18 cellular contexts compared by ENCODE assay signal in the genomic region with DNA sequence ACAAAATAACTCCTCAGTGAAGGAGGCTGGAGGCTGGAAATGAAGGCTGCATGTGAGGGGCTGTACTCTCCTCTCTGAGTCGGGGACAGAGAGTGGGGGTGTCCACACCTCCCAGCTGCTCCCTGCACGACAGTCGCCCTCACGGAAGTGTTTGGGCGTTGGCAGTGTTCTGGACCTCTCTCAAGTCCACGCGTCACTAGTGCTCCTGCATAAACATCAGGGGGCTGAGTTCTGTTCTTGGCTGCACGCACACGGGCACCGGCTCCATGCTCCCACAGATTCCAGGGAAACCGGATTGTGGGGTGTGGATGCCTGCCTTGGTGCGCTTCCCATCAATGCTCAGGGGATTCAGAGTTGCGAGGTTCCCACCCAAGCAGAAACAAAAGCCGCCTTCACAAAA. TPM values are rescaled to one million over a fixed set of nuclear protein-coding genes. Genes with fewer than 3 reads are reported as not detected.
"Had no signal": no experiment of that assay in that cellular context is flagged by ENCODE, and none has a peak within 500 bp of the region (broad histone marks: within the 10 kb centered on the region; RNA-seq: fewer than 3 reads in every experiment).

No MANE protein-coding gene starts in this region.

- H3K36me3 ChIP-seq: esophagus muscularis mucosa, gastrocnemius medialis, heart right ventricle, left lung had no signal

- H3K4me1 ChIP-seq: esophagus muscularis mucosa, gastrocnemius medialis, heart right ventricle, left lung, parathyroid adenoma, psoas muscle had no signal

- H3K9me3 ChIP-seq: esophagus muscularis mucosa, gastrocnemius medialis, heart right ventricle, left lung, psoas muscle had no signal

- DNase-seq: effector CD4-positive, alpha-beta T cell; gastrocnemius medialis; heart right ventricle; islet precursor cell; left lung; mesenchymal stem cell; naive B cell; psoas muscle; retina; stimulated activated CD4-positive, alpha-beta T cell treated with anti-CD3 and anti-CD28 coated beads, Interleukin-2, amount 100 ng/mL, for 48 hours; stimulated activated naive CD4-positive, alpha-beta T cell treated with Interleukin-2 at 50 U/mL for 16 hours; trophoblast cell had no signal

- H3K27ac ChIP-seq: coronary artery, epithelial cell of prostate, esophagus muscularis mucosa, gastrocnemius medialis, heart right ventricle, left lung, parathyroid adenoma, psoas muscle had no signal

- ATAC-seq: gastrocnemius medialis, left lung, psoas muscle had no signal

- H3K4me3 ChIP-seq: coronary artery, esophagus muscularis mucosa, gastrocnemius medialis, heart right ventricle, left lung, lung, psoas muscle, smooth muscle cell had no signal

RNA-seq across cellular contexts. Expression of a gene that starts 7.4 kb away (rescaled TPM):
- total RNA-seq: gastrocnemius medialis, psoas muscle had no signal
